In the genomic region with DNA sequence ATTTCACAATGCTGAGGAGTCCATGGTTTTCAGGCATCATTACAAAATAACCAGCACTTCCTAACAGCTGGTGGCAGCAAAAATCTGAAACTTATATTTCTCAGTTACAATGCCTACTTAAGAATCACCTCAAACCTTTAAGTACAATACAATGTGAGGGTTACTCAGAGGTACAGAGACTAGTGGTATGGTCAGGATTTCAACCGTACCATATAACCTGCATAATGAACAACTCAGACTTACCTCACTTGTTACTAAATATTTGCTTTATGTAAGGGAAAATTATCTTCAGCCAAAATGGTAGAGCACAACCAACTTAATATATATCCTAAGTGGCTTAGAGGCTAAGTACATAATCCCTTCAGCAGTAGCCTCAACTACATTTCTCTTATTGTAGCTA, we compare ENCODE assay signal across 24 cellular contexts.
"Had no signal": no experiment of that assay in that cellular context is flagged by ENCODE, and none has a peak within 500 bp of the region (broad histone marks: within the 10 kb centered on the region; RNA-seq: fewer than 3 reads in every experiment).

No MANE protein-coding gene starts in this region.

- H3K79me2 ChIP-seq: hepatocyte had no signal

- H3K9ac ChIP-seq: neural progenitor cell had no signal

- H3K27ac ChIP-seq: dorsolateral prefrontal cortex, esophagus squamous epithelium, hepatocyte, neural progenitor cell, ovary, suprapubic skin, thyroid gland had no signal

- H3K27me3 ChIP-seq: dorsolateral prefrontal cortex, esophagus squamous epithelium, hepatocyte, neural progenitor cell, ovary, suprapubic skin, thyroid gland had no signal

- H3K36me3 ChIP-seq: esophagus squamous epithelium, neural progenitor cell, ovary, suprapubic skin, thyroid gland had no signal

- FAIRE-seq: kidney, urothelium cell line had no signal

- H3K4me2 ChIP-seq: hepatocyte, neural progenitor cell, smooth muscle cell had no signal

- H3K4me3 ChIP-seq: dorsolateral prefrontal cortex, esophagus squamous epithelium, hepatocyte, lung, neural progenitor cell, ovary, smooth muscle cell, suprapubic skin, thyroid gland had no signal

- DNase-seq: cortex of kidney; dorsolateral prefrontal cortex; effector CD8-positive, alpha-beta T cell; esophagus squamous epithelium; foreskin melanocyte; head of caudate nucleus; kidney; left colon; left ventricle myocardium superior; mesenchymal stem cell; midbrain; nucleus accumbens; ovary; right cardiac atrium; stimulated activated CD4-positive, alpha-beta T cell treated with anti-CD3 and anti-CD28 coated beads, Interleukin-2, amount 100 ng/mL, for 48 hours; stimulated activated naive CD4-positive, alpha-beta T cell treated with Interleukin-2 at 50 U/mL for 16 hours; thyroid gland had no signal

- ATAC-seq: left colon; natural killer cell treated with Interleukin-12 subunit alpha and Interleukin-12 subunit beta and Interleukin-15 and Interleukin-18, amount 100 ng/mL, for 72 hours had no signal

- H3K9me3 ChIP-seq: esophagus squamous epithelium, ovary, suprapubic skin, thyroid gland had no signal

- H2AFZ ChIP-seq: hepatocyte, neural progenitor cell had no signal
